ENCODE assay signal across 10 cellular contexts in genomic region chr6:56940463-56940862, GRCh38.
"Had no signal": no experiment of that assay in that cellular context is flagged by ENCODE, and none has a peak within 500 bp of the region (broad histone marks: within the 10 kb centered on the region; RNA-seq: fewer than 3 reads in every experiment).

No MANE protein-coding gene starts in this region.

- DNase-seq: GM23248, GOT3, H7, H9, HCEC 1CT, HFFc6 had no signal

- H3K27ac ChIP-seq: GM23248 had no signal

- H3K36me3 ChIP-seq: HAP-1 had no signal

- FAIRE-seq: H1, H54 had no signal

- H3K4me3 ChIP-seq: GM23248, GM23338, HAP-1 had no signal

- H3K9me3 ChIP-seq: HAP-1 had no signal

- H3K4me1 ChIP-seq: HAP-1 had no signal

- H2AFZ ChIP-seq: GM23248, GM23338 had no signal

- ATAC-seq: GM23338 had no signal

- H3K4me2 ChIP-seq: GM23338 had no signal

- H3K9ac ChIP-seq: GM23248 had no signal
